In the genomic region with DNA sequence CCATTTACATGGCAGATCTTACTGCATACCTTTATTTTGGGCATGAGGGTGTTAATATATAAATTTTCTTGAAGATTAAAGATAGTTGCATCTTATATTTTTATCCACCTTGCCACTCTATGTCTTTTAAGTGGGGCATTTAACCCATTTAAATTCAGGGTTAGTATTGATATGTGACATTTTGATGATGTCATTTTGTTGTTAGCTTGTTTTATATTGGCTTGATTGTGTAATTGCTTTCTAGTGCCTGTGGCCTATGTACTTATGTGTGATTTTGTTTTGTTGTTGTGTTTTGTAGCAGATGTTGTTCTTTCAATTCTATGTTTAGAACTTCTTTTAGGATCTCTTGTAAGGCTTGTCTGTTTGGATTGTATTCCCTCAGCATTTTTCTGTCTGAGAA, we compare ENCODE assay signal across 34 cellular contexts.
"Had no signal": no experiment of that assay in that cellular context is flagged by ENCODE, and none has a peak within 500 bp of the region (broad histone marks: within the 10 kb centered on the region; RNA-seq: fewer than 3 reads in every experiment).

No MANE protein-coding gene starts in this region.

- H3K4me3 ChIP-seq: MG63 had no signal

- H3K27me3 ChIP-seq: MG63 had no signal

- DNase-seq: Kasumi-1, MG63, MM.1S, MV-4-11, NCI-H1048, NCI-H1092, NCI-H1092 treated with DMSO at 0.1 percent for 48 hours, NCI-H1105, NCI-H1105 treated with DMSO at 0.1 percent for 48 hours, NCI-H1417, NCI-H1417 treated with DMSO at 0.1 percent for 48 hours, NCI-H1436, NCI-H1436 treated with DMSO at 0.1 percent for 48 hours, NCI-H146, NCI-H1694, NCI-H1694 treated with DMSO at 0.1 percent for 48 hours, NCI-H187, NCI-H187 treated with DMSO at 0.1 percent for 48 hours, NCI-H1930, NCI-H2029, NCI-H2029 treated with DMSO at 0.1 percent for 48 hours, NCI-H2081, NCI-H2081 treated with DMSO at 0.1 percent for 48 hours, NCI-H2107, NCI-H2171, NCI-H2171 treated with DMSO at 0.1 percent for 48 hours, NCI-H2227 treated with DMSO at 0.1 percent for 48 hours, NCI-H226, NCI-H345, NCI-H446, NCI-H446 treated with DMSO at 0.1 percent for 48 hours, NCI-H510A, NCI-H510A treated with DMSO at 0.1 percent for 48 hours, NCI-H524 had no signal

- H3K36me3 ChIP-seq: MG63 had no signal
